Comparison of ENCODE assay signal across 12 cellular contexts in the genomic region with DNA sequence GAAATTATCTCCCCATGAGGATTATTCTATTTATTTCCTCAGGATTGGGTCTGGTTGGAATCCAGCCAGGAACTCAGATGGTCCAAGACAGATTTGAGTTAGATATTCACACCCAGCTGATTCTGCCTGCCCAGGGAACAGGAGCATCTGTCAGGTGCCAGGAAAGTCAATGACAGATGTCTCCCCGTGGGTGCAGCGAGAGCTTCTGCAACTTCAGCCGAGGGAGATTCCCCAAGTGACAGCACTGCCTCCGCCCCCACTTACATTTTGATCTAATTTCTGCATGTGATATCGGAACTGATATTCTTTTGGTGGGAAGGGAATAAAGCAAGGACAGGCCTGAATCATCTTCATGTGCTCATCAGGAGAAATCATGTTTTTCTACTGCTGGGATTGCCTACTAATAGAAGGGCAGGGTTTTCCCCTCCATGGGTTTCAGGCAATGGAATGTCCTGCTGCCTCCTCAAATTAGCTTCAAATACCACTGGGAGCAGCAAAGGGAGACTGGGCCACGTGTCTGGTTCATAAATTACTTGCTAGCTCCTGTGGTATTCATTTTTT. TPM values are rescaled to one million over a fixed set of nuclear protein-coding genes. Genes with fewer than 3 reads are reported as not detected.
DNase-seq lines count a peak whose midpoint lies in the region; ATAC-seq and TF ChIP-seq lines count a peak whose summit lies in the region.
"Had no signal": no experiment of that assay in that cellular context is flagged by ENCODE, and none has a peak within 500 bp of the region (broad histone marks: within the 10 kb centered on the region; RNA-seq: fewer than 3 reads in every experiment).

No MANE protein-coding gene starts in this region.

- no peak overlapping the region for H3K23ac ChIP-seq in neuronal stem cell (ENCODE audit: low read depth, low read length, poor library complexity)

- H3K27me3 ChIP-seq in heart right ventricle: peaks cover 0 to 5% (median 0%) of the 10 kb centered on the region in 7 donors
- H3K27me3 ChIP-seq in right atrium auricular region: no peaks in the 10 kb centered on the region
- H3K27me3 ChIP-seq in kidney epithelial cell (ENCODE audit: control insufficient read depth, insufficient read depth, low read length): no peaks in the 10 kb centered on the region
- no peaks in the 10 kb centered on the region for H3K27me3 ChIP-seq in aorta (ENCODE audit: control insufficient read depth in 1 of 2, insufficient read depth in 2 of 2, low read length in 1 of 2)
- peaks cover 0 to 6% (median 0%) of the 10 kb centered on the region in 3 experiments for H3K27me3 ChIP-seq in neuronal stem cell (ENCODE audit: control insufficient read depth in 3 of 3, insufficient read depth in 3 of 3, low read depth in 1 of 3, low read length in 3 of 3)
- H3K27me3 ChIP-seq: tibial nerve had no signal

- ATAC-seq in heart right ventricle: peak in 6 of 8 donors; percentile 18 to 65 (median 37)
- ATAC-seq in aorta (ENCODE audit: low FRiP score): peak; percentile 63
- ATAC-seq in GM21723 (IDR thresholded peaks at IDR 0.05; ENCODE audit: unreplicated experiment): no peak

- intact Hi-C loops in heart right ventricle (cut with DNase I) (loop anchor here in 1 of 10 donors (5.0 kb wide), 1 partner anchor 41 kb away; no protein-coding TSS in a partner anchor), aorta (cut with DNase I) (no loop called here)

- peak overlapping the region in 1 of 10 donors; percentile 21 for H3K27ac ChIP-seq in heart right ventricle
- no peak overlapping the region for H3K27ac ChIP-seq in right atrium auricular region
- no peak overlapping the region for H3K27ac ChIP-seq in aorta (ENCODE audit: low read depth in 1 of 2, low read length in 2 of 2)
- H3K27ac ChIP-seq in neuronal stem cell (replicated peaks; ENCODE audit: low read length): no peak overlapping the region

- no peak overlapping the region for H3K4ac ChIP-seq in neuronal stem cell (ENCODE audit: low read length)

- H3K4me2 ChIP-seq in neuronal stem cell (ENCODE audit: insufficient read depth, low read length, poor library complexity, severe bottlenecking): no peak overlapping the region

- H4K8ac ChIP-seq in neuronal stem cell (ENCODE audit: low read depth, low read length): no peak overlapping the region

- no peak overlapping the region for H3K9ac ChIP-seq in neuronal stem cell (ENCODE audit: low read depth, low read length, poor library complexity)

- H2AK5ac ChIP-seq in neuronal stem cell (ENCODE audit: low read depth, low read length): no peak overlapping the region

- no peak overlapping the region for H3K14ac ChIP-seq in neuronal stem cell (ENCODE audit: low read length)

- H3K4me3 ChIP-seq in heart right ventricle: no peak overlapping the region
- H3K4me3 ChIP-seq in right atrium auricular region: no peak overlapping the region
- no peak overlapping the region for H3K4me3 ChIP-seq in kidney epithelial cell (ENCODE audit: low read depth, low read length)
- H3K4me3 ChIP-seq in aorta (ENCODE audit: low read length in 2 of 2): no peak overlapping the region
- H3K4me3 ChIP-seq in neuronal stem cell (ENCODE audit: low read length in 2 of 2): no peak overlapping the region
- H3K4me3 ChIP-seq: tibial nerve had no signal

- H3K9me3 ChIP-seq in heart right ventricle (no peaks in the 10 kb centered on the region), right atrium auricular region (no peaks in the 10 kb centered on the region), aorta (ENCODE audit: control insufficient read depth, low read length) (no peaks in the 10 kb centered on the region), neuronal stem cell (replicated peaks in 1 of 2; ENCODE audit: control insufficient read depth in 2 of 2, insufficient read depth in 1 of 2, low read depth in 1 of 2, low read length in 2 of 2) (no peaks in the 10 kb centered on the region)
- H3K9me3 ChIP-seq: tibial nerve had no signal

- TF ChIP-seq CTCF in heart right ventricle (IDR thresholded peaks at IDR 0.05) (no peak), right atrium auricular region (IDR thresholded peaks at IDR 0.05) (no peak), kidney epithelial cell (IDR thresholded peaks at IDR 0.05; ENCODE audit: insufficient read depth, low read length, poor library complexity, severe bottlenecking) (no peak)

- no peak overlapping the region for H2BK12ac ChIP-seq in neuronal stem cell (ENCODE audit: low read length)

- peaks cover 0 to 18% (median 10%) of the 10 kb centered on the region in 9 donors for H3K4me1 ChIP-seq in heart right ventricle
- no peaks in the 10 kb centered on the region for H3K4me1 ChIP-seq in right atrium auricular region
- H3K4me1 ChIP-seq in aorta (ENCODE audit: control insufficient read depth in 1 of 2, insufficient read depth in 2 of 2, low read length in 2 of 2): no peaks in the 10 kb centered on the region
- H3K4me1 ChIP-seq in neuronal stem cell (ENCODE audit: control insufficient read depth in 2 of 2, insufficient read depth in 1 of 2, low read depth in 1 of 2, low read length in 2 of 2): no peaks in the 10 kb centered on the region

- no peak overlapping the region for H2BK5ac ChIP-seq in neuronal stem cell (ENCODE audit: low read length)

- H3K36me3 ChIP-seq in heart right ventricle: no peaks in the 10 kb centered on the region
- no peaks in the 10 kb centered on the region for H3K36me3 ChIP-seq in right atrium auricular region
- H3K36me3 ChIP-seq in kidney epithelial cell (ENCODE audit: control insufficient read depth, insufficient read depth, low read length): no peaks in the 10 kb centered on the region
- H3K36me3 ChIP-seq in aorta (ENCODE audit: control insufficient read depth in 1 of 2, insufficient read depth in 2 of 2, low read length in 1 of 2): no peaks in the 10 kb centered on the region
- no peaks in the 10 kb centered on the region for H3K36me3 ChIP-seq in neuronal stem cell (replicated peaks in 1 of 2; ENCODE audit: control insufficient read depth in 2 of 2, insufficient read depth in 2 of 2, low read length in 2 of 2)
- H3K36me3 ChIP-seq: tibial nerve had no signal

- H3K79me1 ChIP-seq in neuronal stem cell (ENCODE audit: low read depth, low read length): no peaks in the 10 kb centered on the region

- H2BK15ac ChIP-seq in neuronal stem cell (ENCODE audit: low read length): no peak overlapping the region

- 47 to 53% methylated on average over 6 of the region's 6 CpGs for WGBS in heart right ventricle, 2 donors
- WGBS in aorta, 2 donors: 66% methylated on average over 6 of the region's 6 CpGs
- WGBS in neuronal stem cell (ENCODE audit: extremely low coverage in 2 of 2, insufficient read length in 2 of 2, insufficient replicate concordance in 1 of 2), 2 donors: no CpG with 5 or more reads among the region's 6 CpGs

- H2AFZ ChIP-seq in neuronal stem cell (ENCODE audit: low read length): no peak overlapping the region

- H3K18ac ChIP-seq in neuronal stem cell (ENCODE audit: low read length): no peak overlapping the region

- no peak overlapping the region for H4K91ac ChIP-seq in neuronal stem cell (ENCODE audit: low read depth, low read length, poor library complexity)

- H2BK120ac ChIP-seq in neuronal stem cell (ENCODE audit: low read depth, low read length): no peak overlapping the region

- no peak for DNase-seq in heart right ventricle
- no peak for DNase-seq in right atrium auricular region (ENCODE audit: low spot score)
- peak; percentile 78 for DNase-seq in astrocyte of the hippocampus (ENCODE audit: low read depth, low spot score)
- DNase-seq in kidney epithelial cell (ENCODE audit: low read depth): peak; percentile 63
- DNase-seq in aorta: no peak
- DNase-seq in NCI-H2196 treated with DMSO at 0.1 percent for 48 hours (lab: John Stamatoyannopoulos, UW; ENCODE audit: unreplicated experiment): no peak
- no peak for DNase-seq in neuronal stem cell (ENCODE audit: low spot score)
- DNase-seq: AML-193; NK-92 treated with Interleukin-12 subunit alpha and Interleukin-12 subunit beta, amount 100 ng/mL, for 24 hours; small intestine had no signal

RNA-seq across cellular contexts. Expression of gene DHX8, which starts 15.7 kb away (rescaled TPM):
- total RNA-seq in heart right ventricle: 10 to 100 TPM; 22.4 to 42.0 (median 29.0) TPM
- polyA plus RNA-seq in heart right ventricle: 10 to 100 TPM; 19.2 to 24.8 TPM
- total RNA-seq in right atrium auricular region: 10 to 100 TPM; 18.5 to 26.1 TPM
- 29.9 and 30.7 TPM in 2 replicates for total RNA-seq in kidney epithelial cell
- total RNA-seq in aorta: 10 to 100 TPM; 42.7 to 45.3 TPM
- 10 to 100 TPM in 1 of 2 donors, 1 to 10 TPM in 1; 7.1 to 24.0 TPM for polyA plus RNA-seq in aorta
- polyA plus RNA-seq in neuronal stem cell (2013, experiment 1 of 2): 31.2 TPM
- 29.4 TPM for polyA plus RNA-seq in neuronal stem cell (2013, experiment 2 of 2)

Comparison
In these comparisons a context has a peak if more than half of its experiments do, and no peak if none do; other contexts are left out.
1. DNase-seq: peak in astrocyte of the hippocampus (single experiment) and kidney epithelial cell (single experiment); none in heart right ventricle (0 of 2), right atrium auricular region (single experiment), aorta (0 of 2), NCI-H2196 treated with DMSO at 0.1 percent for 48 hours (single experiment) and neuronal stem cell (single experiment).